In genomic region chr17:46832945-46833839, GRCh38 we compare ENCODE assay signal across 10 cellular contexts. TPM values are rescaled to one million over a fixed set of nuclear protein-coding genes. Genes with fewer than 3 reads are reported as not detected.
DNase-seq lines count a peak whose midpoint lies in the region; ATAC-seq and TF ChIP-seq lines count a peak whose summit lies in the region.
"Had no signal": no experiment of that assay in that cellular context is flagged by ENCODE, and none has a peak within 500 bp of the region (broad histone marks: within the 10 kb centered on the region; RNA-seq: fewer than 3 reads in every experiment).

No MANE protein-coding gene starts in this region.

- H3K4me1 ChIP-seq in lower lobe of right lung, result no peaks in the 10 kb centered on the region
- no peaks in the 10 kb centered on the region for H3K4me1 ChIP-seq in stomach

- ATAC-seq in lower lobe of right lung (peak in 1 of 2 donors; percentile 11), HG02610 (IDR thresholded peaks at IDR 0.05; ENCODE audit: unreplicated experiment) (no peak)

- DNase-seq in AG10803 (ENCODE audit: low read depth) (peak; percentile 71), NCI-H2029 (lab: John Stamatoyannopoulos, UW) (peak; percentile 37), dedifferentiated amniotic fluid mesenchymal stem cell (ENCODE audit: extremely low spot score) (peak; percentile 34), lower lobe of right lung (peak; percentile 37), lower leg skin (ENCODE audit: low spot score in 2 of 2) (no peak), stomach (no peak)
- no peak for DNase-seq in activated CD8-positive, alpha-beta memory T cell treated with anti-CD3 and anti-CD28 coated beads, Interleukin-2, amount 50 U/mL, for 4 hours
- DNase-seq: Caco-2, RPMI8226 had no signal

- TF ChIP-seq POLR2A in lower leg skin (IDR thresholded peaks at IDR 0.05), result no peak
- TF ChIP-seq POLR2A in stomach (IDR thresholded peaks at IDR 0.05), result no peak

- TF ChIP-seq EP300 in stomach (IDR thresholded peaks at IDR 0.05), result no peak

- intact Hi-C loops in lower lobe of right lung (cut with DNase I) (no loop called here), lower leg skin (cut with DNase I; ENCODE audit: low total_unique reads) (no loop called here), stomach (cut with DNase I; ENCODE audit: low total_unique reads) (no loop called here)

- H3K27me3 ChIP-seq in lower lobe of right lung (ENCODE audit: low read depth) (peaks cover 4% of the 10 kb centered on the region), stomach (peaks cover 0 to 54% (median 0%) of the 10 kb centered on the region in 3 donors)

- WGBS in lower leg skin, 2 donors, result 48 to 52% methylated on average over 17 of the region's 17 CpGs
- whole genome bisulfite sequencing in stomach, 5 donors, result 60 to 70% (median 64%) methylated on average over 14 to 17 of the region's 17 CpGs

- no peak for TF ChIP-seq CTCF in AG10803 (conservative IDR thresholded peaks at IDR 0.05; ENCODE audit: low read length)
- no peak for TF ChIP-seq CTCF in lower lobe of right lung (IDR thresholded peaks at IDR 0.05)
- TF ChIP-seq CTCF in lower leg skin (IDR thresholded peaks at IDR 0.05), result no peak
- TF ChIP-seq CTCF in stomach (IDR thresholded peaks at IDR 0.05), result no peak

- H3K9me3 ChIP-seq in lower lobe of right lung (no peaks in the 10 kb centered on the region), stomach (no peaks in the 10 kb centered on the region)
- H3K9me3 ChIP-seq: Caco-2 had no signal

- H3K36me3 ChIP-seq in lower lobe of right lung, result no peaks in the 10 kb centered on the region
- no peaks in the 10 kb centered on the region for H3K36me3 ChIP-seq in stomach

- H3K27ac ChIP-seq in lower lobe of right lung (no peak overlapping the region), stomach (no peak overlapping the region)

- H3K4me3 ChIP-seq in AG10803 (ENCODE audit: low read length), result no peak overlapping the region
- H3K4me3 ChIP-seq in lower lobe of right lung, result no peak overlapping the region
- no peak overlapping the region for H3K4me3 ChIP-seq in lower leg skin (ENCODE audit: low read depth, poor library complexity, severe bottlenecking)
- no peak overlapping the region for H3K4me3 ChIP-seq in stomach

RNA-seq across cellular contexts. Expression of gene WNT3, which starts 14.7 kb away (rescaled TPM):
- total RNA-seq in lower lobe of right lung (2.2 TPM), lower leg skin (10 to 100 TPM; 26.7 to 57.9 (median 46.6) TPM), stomach (under 1 TPM in 3 of 5 donors, not detected in 2; 0.14 to 0.55 (median 0.29) TPM)
- polyA plus RNA-seq in stomach, result under 1 TPM; 0.31 to 0.73 (median 0.37) TPM

RNA-seq across cellular contexts. Expression of gene WNT9B, which starts 18.2 kb away (rescaled TPM):
- total RNA-seq in lower lobe of right lung (0.80 TPM), lower leg skin (1 to 10 TPM in 1 of 4 donors, under 1 TPM in 3; 0.75 to 1.1 (median 0.86) TPM), stomach (not detected)
- polyA plus RNA-seq in stomach, result under 1 TPM in 1 of 3 donors, not detected in 2; 0.05 TPM
- total RNA-seq: Caco-2 had no signal

Comparison
In these comparisons a context has a peak if more than half of its experiments do, and no peak if none do; other contexts are left out.
1. DNase-seq: peak in AG10803 (single experiment), NCI-H2029 (single experiment), dedifferentiated amniotic fluid mesenchymal stem cell (single experiment) and lower lobe of right lung (single experiment); none in activated CD8-positive, alpha-beta memory T cell treated with anti-CD3 and anti-CD28 coated beads, Interleukin-2, amount 50 U/mL, for 4 hours (single experiment), lower leg skin (0 of 2) and stomach (single experiment).